26 cellular contexts compared by ENCODE assay signal in the genomic region with DNA sequence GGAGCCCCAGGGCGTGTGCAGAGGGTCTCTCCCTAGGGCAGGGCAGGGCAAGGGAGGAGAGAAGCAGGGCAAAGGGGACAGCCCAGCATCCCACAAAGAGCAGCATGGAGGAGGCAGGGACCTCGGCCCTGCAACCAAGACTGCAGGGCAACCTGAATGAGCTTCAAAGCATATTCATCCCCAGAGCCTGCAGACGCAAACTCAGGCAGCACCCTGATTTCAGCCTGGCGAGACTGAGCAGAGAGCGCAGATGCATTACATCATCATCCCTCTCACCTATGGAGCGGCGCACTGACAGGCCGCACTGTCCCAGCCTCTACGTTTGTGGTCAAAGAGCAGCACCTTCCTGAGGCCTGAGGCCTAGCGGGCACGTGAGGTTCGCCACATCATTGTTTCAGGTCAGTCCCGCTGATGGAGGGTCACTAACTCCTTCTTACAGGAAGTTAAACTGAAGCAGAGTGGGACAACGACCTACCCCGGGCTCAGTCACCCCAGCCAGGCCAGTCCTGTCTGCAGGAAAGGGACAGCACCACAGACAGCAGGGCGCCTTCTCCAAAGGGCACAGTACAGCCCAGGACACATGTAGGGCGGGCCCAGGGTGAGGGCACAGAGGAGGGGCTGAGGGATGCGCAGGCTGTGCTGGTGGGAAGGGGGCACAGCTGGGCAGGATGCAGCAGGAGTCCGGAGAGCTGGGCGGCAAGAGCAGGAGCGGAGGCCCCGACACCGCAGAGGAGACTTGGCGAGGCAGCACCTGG.
"Had no signal": no experiment of that assay in that cellular context is flagged by ENCODE, and none has a peak within 500 bp of the region (broad histone marks: within the 10 kb centered on the region; RNA-seq: fewer than 3 reads in every experiment).

No MANE protein-coding gene starts in this region.

- H2AFZ ChIP-seq: neural progenitor cell had no signal

- H3K27ac ChIP-seq: left ventricle myocardium inferior, neural progenitor cell, psoas muscle, transverse colon, uterus, WERI-Rb-1 had no signal

- H3K27me3 ChIP-seq: neural progenitor cell, transverse colon, uterus had no signal

- H3K36me3 ChIP-seq: left ventricle myocardium inferior, neural progenitor cell, transverse colon, uterus, WERI-Rb-1 had no signal

- H3K9ac ChIP-seq: neural progenitor cell had no signal

- H3K4me3 ChIP-seq: left ventricle myocardium inferior, neural progenitor cell, psoas muscle, transverse colon, uterus had no signal

- ATAC-seq: activated CD8-positive, alpha-beta T cell treated with anti-CD3 and anti-CD28 coated beads, Interleukin-2, amount 10 ng/mL, durations not matched to agents 7 days and 5 days; activated naive CD8-positive, alpha-beta T cell treated with anti-CD3 and anti-CD28 coated beads, Interleukin-2, amount 50 U/mL, for 24 hours; activated T-cell treated with anti-CD3 and anti-CD28 coated beads, Interleukin-2, amount 50 U/mL, for 72 hours; esophagus mucosa; naive thymus-derived CD8-positive, alpha-beta T cell; psoas muscle; right cardiac atrium; T-cell had no signal

- FAIRE-seq: endothelial cell of umbilical vein, frontal cortex, TTC549 had no signal

- H3K4me1 ChIP-seq: left ventricle myocardium inferior, neural progenitor cell, psoas muscle, transverse colon, uterus had no signal

- DNase-seq: activated CD4-positive, alpha-beta T cell treated with anti-CD3 and anti-CD28 coated beads, Interleukin-2, amount 10 ng/mL, durations not matched to agents 7 days and 5 days; activated CD4-positive, CD25-positive, alpha-beta regulatory T cell treated with anti-CD3 and anti-CD28 coated beads, Interleukin-2, amount 50 U/mL, for 72 hours; activated CD8-positive, alpha-beta T cell treated with anti-CD3 and anti-CD28 coated beads, Interleukin-2, amount 10 ng/mL, durations not matched to agents 7 days and 5 days; activated gamma-delta T cell; activated naive CD4-positive, alpha-beta T cell treated with anti-CD3 and anti-CD28 coated beads, Interleukin-2, amount 50 U/mL, for 16 hours; activated naive CD8-positive, alpha-beta T cell treated with anti-CD3 and anti-CD28 coated beads, Interleukin-2, amount 50 U/mL, for 24 hours; activated T-cell treated with anti-CD3 and anti-CD28 coated beads, Interleukin-2, amount 50 U/mL, for 72 hours; dermis blood vessel endothelial cell; effector memory CD4-positive, alpha-beta T cell; glutamatergic neuron; hippocampal formation; left ventricle myocardium inferior; naive thymus-derived CD8-positive, alpha-beta T cell; psoas muscle; right cardiac atrium; stimulated activated CD4-positive, alpha-beta T cell treated with anti-CD3 and anti-CD28 coated beads, Interleukin-12 subunit alpha, Interleukin-12 subunit beta, amount 100 ng/mL, for 4 hours; stimulated activated CD4-positive, alpha-beta T cell treated with anti-CD3 and anti-CD28 coated beads, Interleukin-1b, Interleukin-23, amount 100 ng/mL, for 48 hours; T-cell; transverse colon; uterus; WERI-Rb-1 had no signal

- H3K9me3 ChIP-seq: psoas muscle, transverse colon, uterus had no signal

- H3K4me2 ChIP-seq: neural progenitor cell had no signal
